In the genomic region with DNA sequence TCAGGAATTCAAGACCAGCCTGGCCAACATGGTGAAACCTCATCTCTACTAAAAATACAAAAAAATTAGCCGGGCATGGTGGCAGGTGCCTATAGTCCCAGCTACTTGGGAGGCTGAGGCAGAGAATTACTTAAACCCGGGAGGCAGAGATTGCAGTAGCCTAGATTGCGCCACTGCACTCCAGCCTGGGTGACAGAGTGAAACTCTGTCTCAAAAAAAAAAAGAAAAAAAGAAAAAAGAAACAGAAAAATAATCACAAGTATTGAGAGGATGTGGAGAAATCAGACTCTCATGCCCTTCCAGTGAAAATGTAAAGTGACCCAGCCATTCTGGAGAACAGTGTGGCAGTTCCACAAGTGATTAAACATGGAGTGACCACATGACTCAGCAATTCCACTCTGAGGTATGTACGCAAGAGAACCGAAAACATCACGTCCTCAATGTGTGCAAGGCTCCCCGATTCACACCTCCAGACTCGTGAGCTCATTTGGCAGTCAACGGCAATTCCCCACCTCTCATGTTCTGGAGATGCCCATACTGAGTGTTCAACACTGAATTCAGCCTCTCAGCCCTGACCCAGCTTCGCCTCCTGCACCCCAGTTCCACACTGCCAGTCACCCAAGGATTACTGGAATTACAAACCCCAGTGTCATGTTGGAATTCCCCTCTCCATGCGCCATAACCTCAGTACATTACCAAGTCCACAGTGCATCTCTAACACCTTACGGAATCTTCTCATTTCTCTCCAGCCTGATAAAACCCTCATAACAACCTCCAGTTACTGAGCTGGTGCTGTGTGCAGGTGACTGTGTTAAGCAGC, we compare ENCODE assay signal across 9 cellular contexts.
DNase-seq lines count a peak whose midpoint lies in the region; ATAC-seq lines count a peak whose summit lies in the region.
"Had no signal": no experiment of that assay in that cellular context is flagged by ENCODE, and none has a peak within 500 bp of the region (broad histone marks: within the 10 kb centered on the region; RNA-seq: fewer than 3 reads in every experiment).

No MANE protein-coding gene starts in this region.

- no peak overlapping the region for H3K4me3 Mint-ChIP-seq in activated naive CD4-positive, alpha-beta T cell treated with anti-CD3 and anti-CD28 coated beads, Interleukin-2, amount 50 U/mL, for 24 hours
- H3K4me3 Mint-ChIP-seq in central memory CD8-positive, alpha-beta T cell: no peak overlapping the region
- H3K4me3 Mint-ChIP-seq: T-cell had no signal

- no peak for DNase-seq in activated naive CD4-positive, alpha-beta T cell treated with anti-CD3 and anti-CD28 coated beads, Interleukin-2, amount 50 U/mL, for 16 hours
- no peak for DNase-seq in central memory CD8-positive, alpha-beta T cell (ENCODE audit: low spot score in 2 of 2)
- DNase-seq in stimulated activated CD4-positive, alpha-beta T cell treated with anti-CD3 and anti-CD28 coated beads, Interleukin-4, amount 100 ng/mL, for 1 hour: peak; percentile 30
- DNase-seq in NCI-H1417 treated with DMSO at 0.1 percent for 48 hours (lab: John Stamatoyannopoulos, UW): no peak
- no peak for DNase-seq in NCI-H146 treated with DMSO at 0.1 percent for 48 hours (lab: John Stamatoyannopoulos, UW; ENCODE audit: unreplicated experiment)
- DNase-seq in NCI-H2081 treated with DMSO at 0.1 percent for 48 hours (lab: John Stamatoyannopoulos, UW): no peak

- peak; percentile 81 for ATAC-seq in HG03521 (IDR thresholded peaks at IDR 0.05; ENCODE audit: unreplicated experiment)
- ATAC-seq in central memory CD8-positive, alpha-beta T cell (replicated peaks; ENCODE audit: extremely low read depth, poor library complexity, severe bottlenecking): peak; percentile 86
- ATAC-seq: T-cell had no signal

- H3K9me3 Mint-ChIP-seq in activated naive CD4-positive, alpha-beta T cell treated with anti-CD3 and anti-CD28 coated beads, Interleukin-2, amount 50 U/mL, for 24 hours: no peaks in the 10 kb centered on the region
- H3K9me3 Mint-ChIP-seq in central memory CD8-positive, alpha-beta T cell: no peaks in the 10 kb centered on the region
- H3K9me3 Mint-ChIP-seq: T-cell had no signal

- peaks cover 6% of the 10 kb centered on the region for H3K36me3 Mint-ChIP-seq in activated naive CD4-positive, alpha-beta T cell treated with anti-CD3 and anti-CD28 coated beads, Interleukin-2, amount 50 U/mL, for 24 hours
- peaks cover 11% of the 10 kb centered on the region for H3K36me3 Mint-ChIP-seq in central memory CD8-positive, alpha-beta T cell (ENCODE audit: insufficient read depth)

- H3K27ac Mint-ChIP-seq in activated naive CD4-positive, alpha-beta T cell treated with anti-CD3 and anti-CD28 coated beads, Interleukin-2, amount 50 U/mL, for 24 hours: peak overlapping the region; percentile 27
- H3K27ac Mint-ChIP-seq in central memory CD8-positive, alpha-beta T cell (ENCODE audit: low read depth): peak overlapping the region; percentile 8
- H3K27ac Mint-ChIP-seq: T-cell had no signal

- H3K27me3 Mint-ChIP-seq in activated naive CD4-positive, alpha-beta T cell treated with anti-CD3 and anti-CD28 coated beads, Interleukin-2, amount 50 U/mL, for 24 hours: no peaks in the 10 kb centered on the region
- no peaks in the 10 kb centered on the region for H3K27me3 Mint-ChIP-seq in central memory CD8-positive, alpha-beta T cell
- H3K27me3 Mint-ChIP-seq: T-cell had no signal

- peaks cover 23% of the 10 kb centered on the region for H3K4me1 Mint-ChIP-seq in activated naive CD4-positive, alpha-beta T cell treated with anti-CD3 and anti-CD28 coated beads, Interleukin-2, amount 50 U/mL, for 24 hours
- H3K4me1 Mint-ChIP-seq in central memory CD8-positive, alpha-beta T cell: peaks cover 20% of the 10 kb centered on the region
